ENCODE assay signal across 1 cellular context in genomic region chr6:1618305-1619105, GRCh38.
TF ChIP-seq lines count a peak whose summit lies in the region.

No MANE protein-coding gene starts in this region.

TF ChIP-seq in HEK293, 187 proteins besides CTCF, POLR2A, EP300 and RAD21 (continued from another document):
- TF ChIP-seq ZNF843 (tag by site-specific recombination; IDR thresholded peaks at IDR 0.05) (no peak), ZNF239 (tag by site-specific recombination; IDR thresholded peaks at IDR 0.05) (no peak), ZNF664 (tag by site-specific recombination; IDR thresholded peaks at IDR 0.05) (no peak), ZFP69B (tag by site-specific recombination; IDR thresholded peaks at IDR 0.05) (peak; percentile 78; the same call in 1 of the 2 replicates), WT1 (tag by site-specific recombination; IDR thresholded peaks at IDR 0.05) (no peak), ZNF223 (tag by site-specific recombination; IDR thresholded peaks at IDR 0.05) (no peak), ELK4 (IDR thresholded peaks at IDR 0.05; ENCODE audit: borderline replicate concordance, low read depth, low read length) (no peak), ZNF776 (tag by site-specific recombination; IDR thresholded peaks at IDR 0.05; ENCODE audit: borderline replicate concordance) (no peak), SALL2 (tag by site-specific recombination; IDR thresholded peaks at IDR 0.05; ENCODE audit: borderline replicate concordance) (no peak), ZIC2 (tag by site-specific recombination; IDR thresholded peaks at IDR 0.05) (peak; percentile 86), KLF17 (tag by site-specific recombination; IDR thresholded peaks at IDR 0.05) (no peak), ZNF692 (tag by site-specific recombination; IDR thresholded peaks at IDR 0.05) (peak; percentile 75), ZNF580 (tag by site-specific recombination; IDR thresholded peaks at IDR 0.05) (no peak), ZNF174 (tag by site-specific recombination; IDR thresholded peaks at IDR 0.05) (no peak), EGR2 (tag by site-specific recombination; IDR thresholded peaks at IDR 0.05; ENCODE audit: low read depth) (no peak)
- TF ChIP-seq, protein P1, sequence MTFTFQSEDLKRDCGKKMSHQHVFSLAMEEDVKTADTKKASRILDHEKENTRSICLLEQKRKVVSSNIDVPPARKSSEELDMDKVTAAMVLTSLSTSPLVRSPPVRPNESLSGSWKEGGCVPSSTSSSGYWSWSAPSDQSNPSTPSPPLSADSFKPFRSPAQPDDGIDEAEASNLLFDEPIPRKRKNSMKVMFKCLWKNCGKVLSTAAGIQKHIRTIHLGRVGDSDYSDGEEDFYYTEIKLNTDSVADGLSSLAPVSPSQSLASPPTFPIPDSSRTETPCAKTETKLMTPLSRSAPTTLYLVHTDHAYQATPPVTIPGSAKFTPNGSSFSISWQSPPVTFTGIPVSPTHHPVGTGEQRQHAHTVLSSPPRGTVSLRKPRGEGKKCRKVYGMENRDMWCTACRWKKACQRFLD (tag by site-specific recombination; IDR thresholded peaks at IDR 0.05) = no peak
- TF ChIP-seq, protein P2, sequence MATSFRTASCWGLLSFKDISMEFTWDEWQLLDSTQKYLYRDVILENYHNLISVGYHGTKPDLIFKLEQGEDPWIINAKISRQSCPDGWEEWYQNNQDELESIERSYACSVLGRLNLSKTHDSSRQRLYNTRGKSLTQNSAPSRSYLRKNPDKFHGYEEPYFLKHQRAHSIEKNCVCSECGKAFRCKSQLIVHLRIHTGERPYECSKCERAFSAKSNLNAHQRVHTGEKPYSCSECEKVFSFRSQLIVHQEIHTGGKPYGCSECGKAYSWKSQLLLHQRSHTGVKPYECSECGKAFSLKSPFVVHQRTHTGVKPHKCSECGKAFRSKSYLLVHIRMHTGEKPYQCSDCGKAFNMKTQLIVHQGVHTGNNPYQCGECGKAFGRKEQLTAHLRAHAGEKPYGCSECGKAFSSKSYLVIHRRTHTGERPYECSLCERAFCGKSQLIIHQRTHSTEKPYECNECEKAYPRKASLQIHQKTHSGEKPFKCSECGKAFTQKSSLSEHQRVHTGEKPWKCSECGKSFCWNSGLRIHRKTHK (tag by site-specific recombination; IDR thresholded peaks at IDR 0.05) = no peak
- TF ChIP-seq, protein P3, sequence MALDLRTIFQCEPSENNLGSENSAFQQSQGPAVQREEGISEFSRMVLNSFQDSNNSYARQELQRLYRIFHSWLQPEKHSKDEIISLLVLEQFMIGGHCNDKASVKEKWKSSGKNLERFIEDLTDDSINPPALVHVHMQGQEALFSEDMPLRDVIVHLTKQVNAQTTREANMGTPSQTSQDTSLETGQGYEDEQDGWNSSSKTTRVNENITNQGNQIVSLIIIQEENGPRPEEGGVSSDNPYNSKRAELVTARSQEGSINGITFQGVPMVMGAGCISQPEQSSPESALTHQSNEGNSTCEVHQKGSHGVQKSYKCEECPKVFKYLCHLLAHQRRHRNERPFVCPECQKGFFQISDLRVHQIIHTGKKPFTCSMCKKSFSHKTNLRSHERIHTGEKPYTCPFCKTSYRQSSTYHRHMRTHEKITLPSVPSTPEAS (tag by site-specific recombination; IDR thresholded peaks at IDR 0.05) = no peak
